21 cellular contexts compared by ENCODE assay signal in the genomic region with DNA sequence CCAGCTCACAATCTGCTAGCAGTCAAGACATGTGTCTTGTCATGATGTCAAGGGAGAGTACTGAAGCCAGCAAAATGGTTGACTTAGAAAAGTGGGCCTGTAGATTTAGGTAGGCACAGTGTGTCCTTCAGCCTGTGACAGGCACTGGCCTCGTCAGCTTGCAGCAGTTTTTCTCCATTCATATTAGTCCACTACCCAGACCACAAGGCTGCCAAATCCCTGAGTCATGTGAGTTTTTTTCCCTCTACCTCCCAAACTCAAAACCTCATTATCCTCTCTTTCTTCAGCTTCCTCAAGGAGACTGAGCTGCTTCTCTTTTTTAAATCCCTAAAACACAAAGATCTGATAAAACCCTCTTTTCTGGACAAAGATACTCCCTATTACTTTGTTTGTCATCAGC.
A peak's percentile ranks its signal among the peaks of the same experiment; 100 is the strongest.
DNase-seq lines count a peak whose midpoint lies in the region; ATAC-seq and TF ChIP-seq lines count a peak whose summit lies in the region.
"Had no signal": no experiment of that assay in that cellular context is flagged by ENCODE, and none has a peak within 500 bp of the region (broad histone marks: within the 10 kb centered on the region; RNA-seq: fewer than 3 reads in every experiment).

No MANE protein-coding gene starts in this region.

- CTCF ChIA-PET in PC-3 (lab: Charles Lee): interaction anchor here (0.5 kb wide), 1 partner anchor 35 kb away, joined by 4 read pairs; no protein-coding TSS in a partner anchor

- H3K4me3 ChIP-seq in PC-3 (ENCODE audit: low read length) (no peak overlapping the region), choroid plexus epithelial cell (ENCODE audit: low read depth, low read length) (no peak overlapping the region)
- H3K4me3 ChIP-seq: BLaER1 treated with 17β-estradiol and CSF1 and Interleukin-3, amounts not matched to agents 10 nM and 100 nM; body of pancreas; gastrocnemius medialis; SJCRH30; spleen had no signal

- TF ChIP-seq CTCF in PC-3 (conservative IDR thresholded peaks at IDR 0.05; ENCODE audit: low read depth, low read length): no peak
- TF ChIP-seq CTCF in choroid plexus epithelial cell (conservative IDR thresholded peaks at IDR 0.05; ENCODE audit: low read depth, low read length): no peak

- H3K79me2 ChIP-seq in PC-3 (ENCODE audit: low read length): no peaks in the 10 kb centered on the region

- POLR2A ChIA-PET in PC-3 (lab: Charles Lee; ENCODE audit: unreplicated experiment): no interaction called here

- peaks cover 37% of the 10 kb centered on the region for H3K4me1 ChIP-seq in PC-3 (ENCODE audit: insufficient read depth, low read length)
- H3K4me1 ChIP-seq: body of pancreas, gastrocnemius medialis, spleen had no signal

- no peaks in the 10 kb centered on the region for H3K36me3 ChIP-seq in PC-3 (ENCODE audit: low read depth, low read length)
- H3K36me3 ChIP-seq: BLaER1 treated with 17β-estradiol and CSF1 and Interleukin-3, amounts not matched to agents 10 nM and 100 nM; gastrocnemius medialis; SJCRH30; spleen had no signal

- no peaks in the 10 kb centered on the region for H3K27me3 ChIP-seq in PC-3 (ENCODE audit: low read length)
- H3K27me3 ChIP-seq: BLaER1 treated with 17β-estradiol and CSF1 and Interleukin-3, amounts not matched to agents 10 nM and 100 nM; body of pancreas; gastrocnemius medialis; SJCRH30; spleen had no signal

- no peak for ATAC-seq in PC-3
- ATAC-seq: activated CD8-positive, alpha-beta T cell treated with anti-CD3 and anti-CD28 coated beads, Interleukin-2, amount 10 ng/mL, durations not matched to agents 7 days and 5 days; activated T-helper 17 cell treated with anti-CD3 and anti-CD28 coated beads, Interleukin-2, amount 50 U/mL, for 72 hours; body of pancreas; gastrocnemius medialis; HepG2 had no signal

- peak overlapping the region; percentile 52 for H2AFZ ChIP-seq in PC-3 (ENCODE audit: low read length)

- DNase-seq in EH (ENCODE audit: low read depth) (peak; percentile 78), PC-3 (peak; percentile 75), choroid plexus epithelial cell (ENCODE audit: low read depth) (peak; percentile 42), non-pigmented ciliary epithelial cell (ENCODE audit: low read depth) (peak; percentile 63), MV-4-11 (lab: John Stamatoyannopoulos, UW) (no peak), putamen (ENCODE audit: low spot score) (no peak), HuH-7.5 (ENCODE audit: low spot score) (no peak)
- DNase-seq in stimulated activated CD4-positive, alpha-beta T cell treated with anti-CD3 and anti-CD28 coated beads, Interleukin-4, amount 100 ng/mL, for 24 hours: no peak
- DNase-seq: activated CD8-positive, alpha-beta T cell treated with anti-CD3 and anti-CD28 coated beads, Interleukin-2, amount 10 ng/mL, durations not matched to agents 7 days and 5 days; body of pancreas; DND-41; effector CD4-positive, alpha-beta T cell; gastrocnemius medialis; NCI-H1092 treated with DMSO at 0.1 percent for 48 hours; occipital lobe; spleen had no signal

- intact Hi-C loops in PC-3 (cut with micrococcal nuclease): no loop called here

- no peaks in the 10 kb centered on the region for H4K20me1 ChIP-seq in PC-3 (ENCODE audit: low read length)
- H4K20me1 ChIP-seq: BLaER1 treated with 17β-estradiol and CSF1 and Interleukin-3, amounts not matched to agents 10 nM and 100 nM had no signal

- H3K9ac ChIP-seq in PC-3 (ENCODE audit: low read length): no peak overlapping the region
- H3K9ac ChIP-seq: BLaER1 treated with 17β-estradiol and CSF1 and Interleukin-3, amounts not matched to agents 10 nM and 100 nM had no signal

- BruUV-seq in PC-3 (replicated peaks; lab: Mats Ljungman, UMichigan): no TSS peak

- H3K4me2 ChIP-seq in PC-3 (ENCODE audit: low read length): peak overlapping the region; percentile 32

- no peaks in the 10 kb centered on the region for H3K9me2 ChIP-seq in PC-3 (replicated peaks; ENCODE audit: low read length)

- H3K9me3 ChIP-seq in PC-3 (ENCODE audit: low read length): no peaks in the 10 kb centered on the region
- H3K9me3 ChIP-seq: body of pancreas, gastrocnemius medialis had no signal

- peak overlapping the region; percentile 7 for H3K27ac ChIP-seq in PC-3 (ENCODE audit: low read length)
- H3K27ac ChIP-seq: BLaER1 treated with 17β-estradiol and CSF1 and Interleukin-3, amounts not matched to agents 10 nM and 100 nM; body of pancreas; gastrocnemius medialis; SJCRH30; spleen; VCaP had no signal

- no peaks in the 10 kb centered on the region for H3F3A ChIP-seq in PC-3 (ENCODE audit: low read length, unreplicated experiment)

Comparison
In these comparisons a context has a peak if more than half of its experiments do, and no peak if none do; other contexts are left out.
1. DNase-seq: peak in EH (single experiment), PC-3 (single experiment), choroid plexus epithelial cell (single experiment) and non-pigmented ciliary epithelial cell (single experiment); none in MV-4-11 (single experiment), putamen (single experiment), HuH-7.5 (single experiment) and stimulated activated CD4-positive, alpha-beta T cell treated with anti-CD3 and anti-CD28 coated beads, Interleukin-4, amount 100 ng/mL, for 24 hours (single experiment).